In the genomic region with DNA sequence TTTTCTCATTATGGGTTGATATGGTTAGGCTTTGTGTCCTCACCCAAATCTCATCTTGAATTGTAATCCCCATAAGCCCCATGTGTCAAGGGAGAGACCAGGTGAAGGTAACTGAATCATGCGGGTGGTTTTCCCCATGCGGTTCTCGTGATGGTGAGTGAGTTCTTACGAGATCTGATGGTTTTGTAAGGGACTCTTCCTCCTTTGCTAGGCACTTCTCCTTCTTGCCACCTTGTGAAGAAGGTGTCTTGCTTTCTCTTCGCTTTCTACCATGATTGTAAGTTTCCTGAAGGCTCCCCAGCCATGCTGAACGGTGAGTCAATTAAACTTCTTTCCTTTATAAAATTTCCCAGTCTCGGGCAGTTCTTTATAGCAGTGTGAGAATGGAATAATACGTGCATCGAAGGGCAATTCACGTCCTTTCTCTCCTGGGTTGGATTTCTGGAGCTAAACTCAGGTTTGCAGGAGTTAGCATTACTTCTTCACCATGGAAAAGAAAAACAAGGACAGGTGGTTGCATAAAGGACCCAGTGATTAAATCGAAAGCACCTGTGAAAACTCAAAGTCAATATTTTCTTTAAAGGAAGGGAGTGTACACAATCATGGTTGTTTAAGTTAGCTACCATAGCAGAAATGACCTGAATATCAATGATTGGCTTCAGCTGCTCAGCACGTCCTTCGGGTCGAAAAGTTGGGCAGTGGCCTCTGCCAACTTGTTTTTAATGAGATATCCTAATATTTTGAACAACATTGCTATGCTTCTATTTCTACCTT, we compare ENCODE assay signal across 15 cellular contexts. TPM values are rescaled to one million over a fixed set of nuclear protein-coding genes. Genes with fewer than 3 reads are reported as not detected.
DNase-seq lines count a peak whose midpoint lies in the region; ATAC-seq, FAIRE-seq and TF ChIP-seq lines count a peak whose summit lies in the region.
"Had no signal": no experiment of that assay in that cellular context is flagged by ENCODE, and none has a peak within 500 bp of the region (broad histone marks: within the 10 kb centered on the region; RNA-seq: fewer than 3 reads in every experiment).

No MANE protein-coding gene starts in this region.

- FAIRE-seq in pancreas (lab: Jason Lieb, UNC): no peak

- POLR2A ChIA-PET in RWPE1 (lab: Yijun Ruan, JAX; ENCODE audit: low non-redundant PET): no interaction called here

- intact Hi-C loops in pancreas (cut with DNase I): no loop called here

- H3K9me3 ChIP-seq in pancreas: no peaks in the 10 kb centered on the region

- no peak overlapping the region for H3K4me3 ChIP-seq in pancreas
- H3K4me3 ChIP-seq: cardiac muscle cell had no signal

- H3K4me1 ChIP-seq in pancreas: peaks cover 0 to 11% (median 10%) of the 10 kb centered on the region in 3 donors

- H3K27ac ChIP-seq in pancreas: peak overlapping the region in 2 of 4 donors; percentile 28 to 30
- H3K27ac ChIP-seq in RWPE1: no peak overlapping the region
- H3K27ac ChIP-seq: cardiac muscle cell had no signal

- TF ChIP-seq CTCF in pancreas (IDR thresholded peaks at IDR 0.05) (no peak), RWPE1 (conservative IDR thresholded peaks at IDR 0.05; ENCODE audit: low read depth) (no peak)

- ATAC-seq in GM21529 (IDR thresholded peaks at IDR 0.05; ENCODE audit: unreplicated experiment): peak; percentile 7
- peak; percentile 27 to 71 (median 56) for ATAC-seq in pancreas
- no peak for ATAC-seq in GM21423 (IDR thresholded peaks at IDR 0.05; ENCODE audit: unreplicated experiment)

- DNase-seq in NCI-H510A treated with DMSO at 0.1 percent for 48 hours (lab: John Stamatoyannopoulos, UW) (peak; percentile 90), NCI-H510A (lab: John Stamatoyannopoulos, UW) (no peak), SHP77 treated with DMSO at 0.1 percent for 48 hours (lab: John Stamatoyannopoulos, UW) (peak; percentile 82), pancreas (no peak), retina (no peak), RWPE1 (ENCODE audit: low spot score) (no peak)
- DNase-seq: 8988T; activated T-cell treated with anti-CD3 and anti-CD28 coated beads, Interleukin-2, amount 50 U/mL, for 1 hour; EL; H9; stimulated activated CD8-positive, alpha-beta memory T cell treated with anti-CD3 and anti-CD28 coated beads, Interleukin-4, amount 100 ng/mL, for 48 hours; T1000 had no signal

- 73% methylated on average over 14 of the region's 14 CpGs for WGBS in pancreas, 2 donors

- CTCF ChIA-PET in RWPE1 (lab: Yijun Ruan, JAX): no interaction called here

- H3K27me3 ChIP-seq in pancreas: no peaks in the 10 kb centered on the region
- H3K27me3 ChIP-seq: cardiac muscle cell had no signal

- H3K36me3 ChIP-seq in pancreas: no peaks in the 10 kb centered on the region
- H3K36me3 ChIP-seq: cardiac muscle cell had no signal

RNA-seq across cellular contexts. Expression of a gene that starts 54.1 kb away (rescaled TPM):
- 10 to 100 TPM in 2 of 6 donors, 1 to 10 TPM in 4; 3.5 to 11.9 (median 6.4) TPM for total RNA-seq in pancreas
- polyA plus RNA-seq in pancreas: 1 to 10 TPM; 3.6 to 8.5 TPM

Comparison
In these comparisons a context has a peak if more than half of its experiments do, and no peak if none do; other contexts are left out.
1. DNase-seq: peak in NCI-H510A treated with DMSO at 0.1 percent for 48 hours (single experiment) and SHP77 treated with DMSO at 0.1 percent for 48 hours (single experiment); none in NCI-H510A (single experiment), pancreas (0 of 6), retina (single experiment) and RWPE1 (single experiment).